8 cellular contexts compared by ENCODE assay signal in genomic region chr3:48609088-48610005, GRCh38. TPM values are rescaled to one million over a fixed set of nuclear protein-coding genes. Genes with fewer than 3 reads are reported as not detected.
DNase-seq lines count a peak whose midpoint lies in the region; ATAC-seq and TF ChIP-seq lines count a peak whose summit lies in the region.

UQCRC1 (minus strand) TSS chr3:48609646; CDS start chr3:48609620, 26 bp downstream.

- H3K4me3 ChIP-seq in AG04449 (ENCODE audit: low read depth, low read length) (peak within 1 kb of the TSS; percentile 99), breast epithelium (peak within 1 kb of the TSS; percentile 99 to 100 (median 99)), iPS-18c (ENCODE audit: insufficient read depth, low read depth, low read length) (peak within 1 kb of the TSS; percentile 98), skin epidermis (peak within 1 kb of the TSS; percentile 60 to 97 (median 89))

- TF ChIP-seq CTCF in AG04449 (IDR thresholded peaks at IDR 0.05; ENCODE audit: insufficient read depth, low read length, missing control alignments) (peak; percentile 93), VCaP (conservative IDR thresholded peaks at IDR 0.05) (peak; percentile 84), breast epithelium (IDR thresholded peaks at IDR 0.05) (peak; percentile 62 to 94 (median 90))

- CTCF ChIA-PET in AG04449 (lab: Yijun Ruan, JAX), result interaction anchor here (1.0 to 4.0 kb wide), 6 partner anchors 7 to 209 kb away, joined by 3 to 16 read pairs (median 4); no protein-coding TSS in a partner anchor

- peaks cover 4 to 11% of the 10 kb centered on the region in 2 donors for H3K4me1 ChIP-seq in breast epithelium

- intact Hi-C loops in breast epithelium (cut with DNase I; ENCODE audit: low total_unique reads), result no loop called here

- POLR2A ChIA-PET in AG04449 (lab: Yijun Ruan, JAX), result no interaction called here

- no peaks in the 10 kb centered on the region for H3K36me3 ChIP-seq in breast epithelium

- peak; percentile 78 for TF ChIP-seq POLR2A in breast epithelium (IDR thresholded peaks at IDR 0.05)

- H3K27ac ChIP-seq in VCaP (peak within 1 kb of the TSS; percentile 90), breast epithelium (peak within 1 kb of the TSS; percentile 90 to 95), skin epidermis (peak within 1 kb of the TSS; percentile 74 to 98 (median 93))

- no peaks in the 10 kb centered on the region for H3K27me3 ChIP-seq in breast epithelium

- no peaks in the 10 kb centered on the region for H3K9me3 ChIP-seq in breast epithelium
- H3K9me3 ChIP-seq in iPS-18c (ENCODE audit: control insufficient read depth, insufficient read depth, low read length), result no peaks in the 10 kb centered on the region

- peak; percentile 97 for ATAC-seq in GM18867 (IDR thresholded peaks at IDR 0.05; ENCODE audit: unreplicated experiment)
- peak; percentile 97 for ATAC-seq in HG03103 (IDR thresholded peaks at IDR 0.05; ENCODE audit: low read depth, unreplicated experiment)

- DNase-seq in AG04449 (ENCODE audit: low read depth, low spot score), result no peak
- DNase-seq in NCI-H2196 (lab: John Stamatoyannopoulos, UW; ENCODE audit: unreplicated experiment), result peak; percentile 81
- peak; percentile 85 to 90 for DNase-seq in breast epithelium (ENCODE audit: low spot score in 2 of 2)

RNA-seq across cellular contexts. Expression of gene UQCRC1, which starts in this region (rescaled TPM):
- total RNA-seq in breast epithelium, result 100 to 1,000 TPM; 163 to 230 (median 180) TPM
